Comparison of ENCODE assay signal across 1 cellular context in the genomic region with DNA sequence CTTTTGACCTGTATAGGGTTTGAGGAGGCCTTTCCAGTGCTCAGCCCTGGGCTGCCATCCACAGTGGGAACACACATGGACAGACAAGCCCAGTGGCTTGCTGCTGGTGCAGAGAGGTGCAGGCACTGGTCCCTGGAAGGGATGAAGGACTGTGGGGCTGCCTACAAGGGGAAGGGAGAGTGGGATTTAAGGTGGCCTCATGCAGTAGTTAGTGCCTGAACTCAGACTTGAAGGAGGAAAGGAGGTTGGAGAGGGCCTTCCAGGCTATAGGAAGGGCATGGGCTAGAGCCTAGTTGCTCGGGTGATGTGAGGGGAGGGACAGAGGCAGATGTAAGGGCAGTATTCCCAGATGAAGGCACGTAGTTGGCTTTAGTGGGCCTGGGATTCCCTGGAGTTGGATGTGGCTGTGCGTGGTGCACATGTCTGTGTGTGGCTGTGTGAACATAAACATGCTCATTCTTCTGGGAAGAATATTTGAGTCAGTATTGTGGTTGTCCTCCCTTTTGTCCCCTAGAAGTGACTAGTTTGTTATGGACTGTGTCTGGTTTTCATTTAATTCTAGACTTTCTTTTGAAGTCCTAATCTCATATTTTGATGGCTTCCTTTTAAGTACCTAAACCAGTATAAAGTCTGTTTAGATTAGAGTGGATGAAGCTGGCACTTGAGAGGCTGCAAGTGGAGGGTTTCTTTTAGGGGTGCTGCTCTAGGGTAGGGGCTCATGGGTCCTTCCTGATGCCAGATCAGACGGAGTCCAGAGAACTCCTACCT.
TF ChIP-seq lines count a peak whose summit lies in the region.

No MANE protein-coding gene starts in this region.

TF ChIP-seq in HCT116, 20 proteins besides CTCF, POLR2A, EP300 and RAD21:
- TF ChIP-seq, protein P1, sequence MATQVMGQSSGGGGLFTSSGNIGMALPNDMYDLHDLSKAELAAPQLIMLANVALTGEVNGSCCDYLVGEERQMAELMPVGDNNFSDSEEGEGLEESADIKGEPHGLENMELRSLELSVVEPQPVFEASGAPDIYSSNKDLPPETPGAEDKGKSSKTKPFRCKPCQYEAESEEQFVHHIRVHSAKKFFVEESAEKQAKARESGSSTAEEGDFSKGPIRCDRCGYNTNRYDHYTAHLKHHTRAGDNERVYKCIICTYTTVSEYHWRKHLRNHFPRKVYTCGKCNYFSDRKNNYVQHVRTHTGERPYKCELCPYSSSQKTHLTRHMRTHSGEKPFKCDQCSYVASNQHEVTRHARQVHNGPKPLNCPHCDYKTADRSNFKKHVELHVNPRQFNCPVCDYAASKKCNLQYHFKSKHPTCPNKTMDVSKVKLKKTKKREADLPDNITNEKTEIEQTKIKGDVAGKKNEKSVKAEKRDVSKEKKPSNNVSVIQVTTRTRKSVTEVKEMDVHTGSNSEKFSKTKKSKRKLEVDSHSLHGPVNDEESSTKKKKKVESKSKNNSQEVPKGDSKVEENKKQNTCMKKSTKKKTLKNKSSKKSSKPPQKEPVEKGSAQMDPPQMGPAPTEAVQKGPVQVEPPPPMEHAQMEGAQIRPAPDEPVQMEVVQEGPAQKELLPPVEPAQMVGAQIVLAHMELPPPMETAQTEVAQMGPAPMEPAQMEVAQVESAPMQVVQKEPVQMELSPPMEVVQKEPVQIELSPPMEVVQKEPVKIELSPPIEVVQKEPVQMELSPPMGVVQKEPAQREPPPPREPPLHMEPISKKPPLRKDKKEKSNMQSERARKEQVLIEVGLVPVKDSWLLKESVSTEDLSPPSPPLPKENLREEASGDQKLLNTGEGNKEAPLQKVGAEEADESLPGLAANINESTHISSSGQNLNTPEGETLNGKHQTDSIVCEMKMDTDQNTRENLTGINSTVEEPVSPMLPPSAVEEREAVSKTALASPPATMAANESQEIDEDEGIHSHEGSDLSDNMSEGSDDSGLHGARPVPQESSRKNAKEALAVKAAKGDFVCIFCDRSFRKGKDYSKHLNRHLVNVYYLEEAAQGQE (IDR thresholded peaks at IDR 0.05; ENCODE audit: low read depth) = no peak
- no peak for TF ChIP-seq ZNF274 (IDR thresholded peaks at IDR 0.05; ENCODE audit: low read depth, low read length)
- no peak for TF ChIP-seq SIN3A (IDR thresholded peaks at IDR 0.05; ENCODE audit: low read depth)
- no peak for TF ChIP-seq SRF (IDR thresholded peaks at IDR 0.05; ENCODE audit: low read depth)
- TF ChIP-seq, protein P2, sequence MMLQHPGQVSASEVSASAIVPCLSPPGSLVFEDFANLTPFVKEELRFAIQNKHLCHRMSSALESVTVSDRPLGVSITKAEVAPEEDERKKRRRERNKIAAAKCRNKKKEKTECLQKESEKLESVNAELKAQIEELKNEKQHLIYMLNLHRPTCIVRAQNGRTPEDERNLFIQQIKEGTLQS (IDR thresholded peaks at IDR 0.05) = no peak
- TF ChIP-seq EZH2phosphoT487 (IDR thresholded peaks at IDR 0.05; ENCODE audit: borderline replicate concordance) = no peak
